10 cellular contexts compared by ENCODE assay signal in the genomic region with DNA sequence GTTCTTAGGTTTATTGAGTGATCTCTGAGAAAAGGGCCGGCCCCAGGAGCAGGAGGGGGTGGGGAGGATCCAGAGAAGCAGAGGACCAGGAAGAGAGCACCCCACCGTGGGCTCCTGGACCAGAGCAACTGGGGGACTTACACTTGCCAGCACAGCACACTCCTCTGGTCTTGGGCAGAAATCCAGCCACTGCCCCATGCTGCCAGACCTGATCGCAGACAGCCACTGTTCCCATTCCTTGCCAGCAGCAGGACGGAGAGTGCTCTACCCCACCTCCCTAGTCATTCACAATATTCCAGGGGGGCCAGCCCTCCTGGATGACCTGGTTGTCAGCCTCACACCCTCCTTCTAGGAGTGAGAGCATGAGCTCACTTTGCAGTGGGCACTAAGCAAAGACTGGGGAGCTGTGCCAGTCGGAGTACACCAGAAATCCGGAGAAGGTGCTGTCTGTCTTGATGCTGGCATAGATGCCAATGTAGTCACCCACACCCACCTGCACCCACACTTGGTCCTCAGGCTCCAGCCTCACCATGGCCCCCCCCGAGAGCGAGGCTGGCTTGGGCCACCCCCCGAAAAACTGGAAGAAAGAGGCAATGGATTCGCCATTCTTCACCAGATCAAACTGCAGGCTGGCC. TPM values are rescaled to one million over a fixed set of nuclear protein-coding genes. Genes with fewer than 3 reads are reported as not detected.
A peak's percentile ranks its signal among the peaks of the same experiment; 100 is the strongest.
DNase-seq lines count a peak whose midpoint lies in the region; ATAC-seq, FAIRE-seq and TF ChIP-seq lines count a peak whose summit lies in the region.
"Had no signal": no experiment of that assay in that cellular context is flagged by ENCODE, and none has a peak within 500 bp of the region (broad histone marks: within the 10 kb centered on the region; RNA-seq: fewer than 3 reads in every experiment).

No MANE protein-coding gene starts in this region.

- DNase-seq in GM12891 (ENCODE audit: insufficient read length, low spot score) (no peak), ascending aorta (ENCODE audit: low spot score in 2 of 2) (no peak), spleen (peak; percentile 64), NOMO-1 treated with DMSO at 0.1 percent for 48 hours (lab: John Stamatoyannopoulos, UW; ENCODE audit: unreplicated experiment) (no peak)
- DNase-seq: NCI-H510A had no signal

- H3K9ac ChIP-seq in iPS-18a (ENCODE audit: low read length), result no peak overlapping the region

- H3K9me3 ChIP-seq in ascending aorta (no peaks in the 10 kb centered on the region), iPS-18a (ENCODE audit: control insufficient read depth, low read depth, low read length) (no peaks in the 10 kb centered on the region), spleen (no peaks in the 10 kb centered on the region)

- H3K27me3 ChIP-seq in ascending aorta (no peaks in the 10 kb centered on the region), iPS-18a (ENCODE audit: control insufficient read depth, insufficient read depth, low read length) (peaks cover 41% of the 10 kb centered on the region), spleen (replicated peaks in 1 of 7) (peaks cover 6 to 53% (median 16%) of the 10 kb centered on the region in 7 donors)

- H3K4me3 ChIP-seq in ascending aorta, result peak overlapping the region; percentile 66 to 94
- peak overlapping the region; percentile 51 for H3K4me3 ChIP-seq in iPS-18a (ENCODE audit: low read length)
- H3K4me3 ChIP-seq in spleen, result peak overlapping the region in 7 of 8 donors; percentile 38 to 70 (median 46)

- intact Hi-C loops in ascending aorta (cut with DNase I), result loop anchor here (1.0 to 2.0 kb wide), 2 partner anchors 18 to 133 kb away; partner anchors contain the start of gene CBL
- intact Hi-C loops in spleen (cut with DNase I; ENCODE audit: low total_unique reads), result no loop called here

- FAIRE-seq in GM12891 (lab: Jason Lieb, UNC), result peak; percentile 50

- peaks cover 0 to 6% of the 10 kb centered on the region in 2 donors for H3K36me3 ChIP-seq in ascending aorta
- H3K36me3 ChIP-seq in iPS-18a (ENCODE audit: control insufficient read depth, low read depth, low read length), result peaks cover 7% of the 10 kb centered on the region
- peaks cover 0 to 18% (median 8%) of the 10 kb centered on the region in 6 donors for H3K36me3 ChIP-seq in spleen

- H3K4me1 ChIP-seq in ascending aorta, result peaks cover 13 to 38% of the 10 kb centered on the region in 2 donors
- H3K4me1 ChIP-seq in iPS-18a (ENCODE audit: control insufficient read depth, low read depth, low read length), result peaks cover 13% of the 10 kb centered on the region
- peaks cover 40 to 80% (median 67%) of the 10 kb centered on the region in 6 donors for H3K4me1 ChIP-seq in spleen

- no peak for ATAC-seq in HG02981 (IDR thresholded peaks at IDR 0.05; ENCODE audit: unreplicated experiment)
- no peak for ATAC-seq in GM19395 (IDR thresholded peaks at IDR 0.05; ENCODE audit: unreplicated experiment)
- ATAC-seq in GM21619 (IDR thresholded peaks at IDR 0.05; ENCODE audit: unreplicated experiment), result no peak

- no peak for TF ChIP-seq POLR2A in GM12891 (IDR thresholded peaks at IDR 0.05; ENCODE audit: low read depth, low read length)
- no peak for TF ChIP-seq POLR2A in spleen (IDR thresholded peaks at IDR 0.05)

- peak overlapping the region; percentile 88 to 96 for H3K27ac ChIP-seq in ascending aorta
- no peak overlapping the region for H3K27ac ChIP-seq in iPS-18a (ENCODE audit: low read length)
- H3K27ac ChIP-seq in spleen, result peak overlapping the region in 2 of 8 donors; percentile 87 to 89

- WGBS in spleen, 5 donors, result 74 to 81% (median 80%) methylated on average over 6 to 10 of the region's 10 CpGs

- TF ChIP-seq CTCF in ascending aorta (IDR thresholded peaks at IDR 0.05), result no peak
- no peak for TF ChIP-seq CTCF in spleen (IDR thresholded peaks at IDR 0.05 in 8 of 11, conservative IDR thresholded peaks at IDR 0.05 in 3 of 11)

TF ChIP-seq in GM12891, 5 proteins besides CTCF, POLR2A, EP300 and RAD21:
- TF ChIP-seq SPI1 (IDR thresholded peaks at IDR 0.05; ENCODE audit: low read depth, low read length) (no peak), POLR2AphosphoS5 (IDR thresholded peaks at IDR 0.05; ENCODE audit: low read depth, low read length) (no peak), TAF1 (IDR thresholded peaks at IDR 0.05; ENCODE audit: low read depth, low read length) (no peak), PAX5 (IDR thresholded peaks at IDR 0.05; ENCODE audit: insufficient read depth, low read length, severe bottlenecking) (no peak), POU2F2 (IDR thresholded peaks at IDR 0.05; ENCODE audit: low read depth, low read length) (no peak)

RNA-seq across cellular contexts. Expression of gene C1QTNF5, which starts 1.6 kb away (rescaled TPM):
- not detected for polyA plus RNA-seq in GM12891 (2012; ENCODE audit: low read depth, missing spikeins)
- total RNA-seq in ascending aorta, result 95.8 TPM
- 10 to 100 TPM; 21.3 to 55.0 (median 35.8) TPM for total RNA-seq in spleen
- polyA plus RNA-seq in spleen, result 10 to 100 TPM; 10.3 to 29.0 (median 20.2) TPM

RNA-seq across cellular contexts. Expression of gene RNF26, which starts 4.7 kb away (rescaled TPM):
- 14.5 TPM for polyA plus RNA-seq in GM12891 (2012; ENCODE audit: low read depth, missing spikeins)
- total RNA-seq in ascending aorta, result 16.8 TPM
- 10 to 100 TPM; 13.6 to 18.2 (median 16.5) TPM for total RNA-seq in spleen
- polyA plus RNA-seq in spleen, result 10 to 100 TPM in 2 of 3 donors, 1 to 10 TPM in 1; 8.6 to 13.2 (median 10.0) TPM

RNA-seq across cellular contexts. Expression of gene MFRP, which starts 7.4 kb away (rescaled TPM):
- not detected for polyA plus RNA-seq in GM12891 (2012; ENCODE audit: low read depth, missing spikeins)
- total RNA-seq in ascending aorta (not detected), spleen (under 1 TPM in 1 of 7 donors, not detected in 6; 0.16 TPM)
- under 1 TPM; 0.02 to 0.03 (median 0.02) TPM for polyA plus RNA-seq in spleen
- total RNA-seq: esophagus mucosa had no signal

RNA-seq across cellular contexts. Expression of gene MCAM, which starts 22.1 kb away (rescaled TPM):
- polyA plus RNA-seq in GM12891 (2012; ENCODE audit: low read depth, missing spikeins), result 0.39 TPM
- 2,975 TPM for total RNA-seq in ascending aorta
- 100 to 1,000 TPM in 4 of 7 donors, 10 to 100 TPM in 3; 24.2 to 612 (median 139) TPM for total RNA-seq in spleen
- polyA plus RNA-seq in spleen, result 10 to 100 TPM; 10.3 to 19.3 (median 12.2) TPM

RNA-seq across cellular contexts. Expression of gene USP2, which starts 42.4 kb away (rescaled TPM):
- polyA plus RNA-seq in GM12891 (2012; ENCODE audit: low read depth, missing spikeins), result 0.04 TPM
- total RNA-seq in ascending aorta (not detected), spleen (under 1 TPM; 0.28 to 0.88 (median 0.60) TPM)
- polyA plus RNA-seq in spleen, result under 1 TPM; 0.15 to 0.58 (median 0.27) TPM
